ENCODE assay signal across 22 cellular contexts in genomic region chr19:7370546-7370945, GRCh38.
"Had no signal": no experiment of that assay in that cellular context is flagged by ENCODE, and none has a peak within 500 bp of the region (broad histone marks: within the 10 kb centered on the region; RNA-seq: fewer than 3 reads in every experiment).

No MANE protein-coding gene starts in this region.

- H3K36me3 ChIP-seq: brain microvascular endothelial cell, Peyer's patch, SJCRH30, WERI-Rb-1 had no signal

- H3K27me3 ChIP-seq: brain microvascular endothelial cell, Peyer's patch, SJCRH30 had no signal

- H3K4me1 ChIP-seq: Peyer's patch, SJCRH30 had no signal

- H3K9ac ChIP-seq: KMS-11, SK-N-SH had no signal

- ATAC-seq: activated CD4-positive, CD25-positive, alpha-beta regulatory T cell treated with anti-CD3 and anti-CD28 coated beads, Interleukin-2, amount 50 U/mL, for 24 hours; activated CD8-positive, alpha-beta T cell treated with anti-CD3 and anti-CD28 coated beads for 36 hours had no signal

- H3K9me3 ChIP-seq: Peyer's patch, SJCRH30, SK-N-SH had no signal

- H3K27ac ChIP-seq: brain microvascular endothelial cell, KMS-11, RWPE1, SJCRH30, WERI-Rb-1 had no signal

- H3K27ac Mint-ChIP-seq: activated CD8-positive, alpha-beta T cell treated with anti-CD3 and anti-CD28 coated beads for 36 hours; activated naive CD4-positive, alpha-beta T cell treated with anti-CD3 and anti-CD28 coated beads, Interleukin-2, amount 50 U/mL, for 24 hours had no signal

- H3K4me3 Mint-ChIP-seq: activated CD8-positive, alpha-beta T cell treated with anti-CD3 and anti-CD28 coated beads for 36 hours; activated naive CD4-positive, alpha-beta T cell treated with anti-CD3 and anti-CD28 coated beads, Interleukin-2, amount 50 U/mL, for 24 hours; activated T-helper 1 cell treated with anti-CD3 and anti-CD28 coated beads, Interleukin-12 subunit alpha, Interleukin-12 subunit beta, Interleukin-2, Interleukin-4 antibody, amounts not matched to agents 30 ng/mL and 10 ng/mL and 1 ng/mL, durations not matched to agents 14 hours and 24 hours and 36 hours had no signal

- H3K27me3 Mint-ChIP-seq: activated CD8-positive, alpha-beta T cell treated with anti-CD3 and anti-CD28 coated beads for 36 hours; activated naive CD4-positive, alpha-beta T cell treated with anti-CD3 and anti-CD28 coated beads, Interleukin-2, amount 50 U/mL, for 24 hours had no signal

- H3K4me3 ChIP-seq: Peyer's patch, SJCRH30 had no signal

- DNase-seq: activated CD4-positive, alpha-beta T cell treated with anti-CD3 and anti-CD28 coated beads for 4 hours; activated CD8-positive, alpha-beta memory T cell treated with anti-CD3 and anti-CD28 coated beads, Interleukin-2, amount 50 U/mL, for 4 hours; activated CD8-positive, alpha-beta T cell treated with anti-CD3 and anti-CD28 coated beads for 36 hours; activated effector memory CD4-positive, alpha-beta T cell treated with Interleukin-2 at 50 U/mL for 16 hours; activated naive CD4-positive, alpha-beta T cell; brain microvascular endothelial cell; NCI-H1092 treated with DMSO at 0.1 percent for 48 hours; NCI-H1436; NCI-H1694 treated with DMSO at 0.1 percent for 48 hours; NCI-H2029 treated with DMSO at 0.1 percent for 48 hours; NCI-H524; Right ventricle myocardium superior; SJCRH30; SK-N-SH; T-helper 1 cell; WERI-Rb-1 had no signal

- H3K9me3 Mint-ChIP-seq: activated CD8-positive, alpha-beta T cell treated with anti-CD3 and anti-CD28 coated beads for 36 hours; activated naive CD4-positive, alpha-beta T cell treated with anti-CD3 and anti-CD28 coated beads, Interleukin-2, amount 50 U/mL, for 24 hours; activated T-helper 1 cell treated with anti-CD3 and anti-CD28 coated beads, Interleukin-12 subunit alpha, Interleukin-12 subunit beta, Interleukin-2, Interleukin-4 antibody, amounts not matched to agents 30 ng/mL and 10 ng/mL and 1 ng/mL, durations not matched to agents 14 hours and 24 hours and 36 hours had no signal
